29 cellular contexts compared by ENCODE assay signal in the genomic region with DNA sequence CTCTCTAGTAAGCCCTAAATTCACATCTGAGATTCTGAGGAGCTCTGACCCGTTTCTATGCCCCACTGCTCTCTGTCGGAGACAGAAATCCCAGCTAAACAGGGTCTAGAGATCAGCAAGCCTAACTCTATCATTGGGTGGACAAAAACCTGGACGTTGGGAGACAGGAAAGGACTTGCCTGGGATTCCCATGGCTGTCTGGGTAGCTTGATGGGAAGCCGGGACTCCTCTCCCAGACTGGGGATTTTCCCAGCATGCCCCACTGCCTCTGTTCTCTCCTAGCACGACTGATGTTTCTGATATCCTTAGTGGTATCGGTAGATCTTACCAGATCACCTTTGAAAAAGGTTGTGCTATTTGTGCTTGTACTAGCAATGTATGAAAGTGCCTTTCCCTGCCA. TPM values are rescaled to one million over a fixed set of nuclear protein-coding genes. Genes with fewer than 3 reads are reported as not detected.
A peak's percentile ranks its signal among the peaks of the same experiment; 100 is the strongest.
DNase-seq lines count a peak whose midpoint lies in the region; ATAC-seq, FAIRE-seq and TF ChIP-seq lines count a peak whose summit lies in the region.
"Had no signal": no experiment of that assay in that cellular context is flagged by ENCODE, and none has a peak within 500 bp of the region (broad histone marks: within the 10 kb centered on the region; RNA-seq: fewer than 3 reads in every experiment).

No MANE protein-coding gene starts in this region.

- H3K4me1 ChIP-seq in BLaER1: peaks cover 73% of the 10 kb centered on the region
- H3K4me1 ChIP-seq in GM12878 (ENCODE audit: control insufficient read depth, insufficient read depth, low read length): peaks cover 93% of the 10 kb centered on the region
- H3K4me1 ChIP-seq in vagina: no peaks in the 10 kb centered on the region
- H3K4me1 ChIP-seq in A673 (ENCODE audit: insufficient read depth, low read length, poor library complexity, severe bottlenecking): no peaks in the 10 kb centered on the region
- H3K4me1 ChIP-seq: HAP-1, SJSA1 had no signal

- H3K4me3 ChIP-seq in BLaER1 (no peak overlapping the region), GM12878 (no peak overlapping the region), vagina (no peak overlapping the region), A673 (ENCODE audit: low read depth, low read length, poor library complexity, severe bottlenecking) (no peak overlapping the region)
- H3K4me3 ChIP-seq: HAP-1, SJSA1 had no signal

- H3K27ac ChIP-seq in BLaER1 (no peak overlapping the region), GM12878 (ENCODE audit: control insufficient read depth, insufficient read depth) (peak overlapping the region; percentile 92), vagina (no peak overlapping the region), A673 (ENCODE audit: low read depth, low read length, poor library complexity, severe bottlenecking) (no peak overlapping the region), substantia nigra (ENCODE audit: low read depth, low read length, poor library complexity, severe bottlenecking) (no peak overlapping the region)
- H3K27ac ChIP-seq: SJSA1 had no signal

- TF ChIP-seq CTCF in GM12878 (IDR thresholded peaks at IDR 0.05 in 2 of 3, conservative IDR thresholded peaks at IDR 0.05 in 1 of 3; ENCODE audit: control insufficient read depth in 2 of 3, extremely low read depth in 1 of 3, insufficient read depth in 1 of 3, low read depth in 3 of 3, low read length in 3 of 3) (no peak), omental fat pad (IDR thresholded peaks at IDR 0.05) (no peak), vagina (IDR thresholded peaks at IDR 0.05) (no peak), A673 (conservative IDR thresholded peaks at IDR 0.05; ENCODE audit: low read depth, low read length) (no peak)

- BruUV-seq in GM12878 (replicated peaks; lab: Mats Ljungman, UMichigan) (no TSS peak), A673 (replicated peaks; lab: Mats Ljungman, UMichigan) (no TSS peak)

- DNase-seq in GM12878 (ENCODE audit: low read depth, low spot score): no peak
- DNase-seq in omental fat pad (ENCODE audit: low spot score): peak; percentile 12
- DNase-seq in vagina (ENCODE audit: extremely low spot score in 2 of 2): no peak
- DNase-seq in NCI-H446 treated with DMSO at 0.1 percent for 48 hours (lab: John Stamatoyannopoulos, UW): no peak
- no peak for DNase-seq in A673 (ENCODE audit: low spot score)
- no peak for DNase-seq in substantia nigra (lab: John Stamatoyannopoulos, UW)
- DNase-seq: AML-193; Calu3; DMS153; DND-41; GOT3; HFFc6; IMR-90; NCI-H1092; NCI-H1417 treated with DMSO at 0.1 percent for 48 hours; NCI-H1694 treated with DMSO at 0.1 percent for 48 hours; NCI-H2081; NCI-H345; NCI-H524; NCI-H748 treated with DMSO at 0.1 percent for 48 hours; NK-92 treated with Interleukin-12 subunit alpha and Interleukin-12 subunit beta, amount 100 ng/mL, for 24 hours; Right ventricle myocardium superior; RPMI8226; T-cell had no signal

- WGBS in GM12878 (ENCODE audit: insufficient coverage, insufficient replicate concordance, low lambda C conversion rate, missing lambda C conversion rate): 75% methylated on average over 6 of the region's 6 CpGs

- H3K79me2 ChIP-seq in GM12878 (ENCODE audit: control insufficient read depth, insufficient read depth, low read length): peaks cover 77% of the 10 kb centered on the region

- no peak overlapping the region for H2AFZ ChIP-seq in GM12878 (ENCODE audit: control insufficient read depth, low read depth, low read length)

- SMC1A ChIA-PET in GM12878 (lab: Charles Lee; ENCODE audit: uncharacterized antibody, unreplicated experiment): interaction anchor here (1.0 to 14.6 kb wide), 14 partner anchors 8 to 175 kb away, joined by 3 to 707 read pairs (median 4); a partner anchor contains a TSS

- no peak overlapping the region for H3K9ac ChIP-seq in BLaER1
- no peak overlapping the region for H3K9ac ChIP-seq in GM12878 (ENCODE audit: control insufficient read depth, insufficient read depth, low read length)

- peak overlapping the region in 2 of 3 donors; percentile 33 to 89 for H3K27ac Mint-ChIP-seq in IgD-negative memory B cell
- H3K27ac Mint-ChIP-seq: HFFc6, T-cell had no signal

- ATAC-seq in GM12878 (no peak), omental fat pad (ENCODE audit: low FRiP score) (no peak)
- ATAC-seq: T-cell had no signal

- CTCF ChIA-PET in GM12878 (lab: Yijun Ruan, JAX): interaction anchor here (0.8 to 8.6 kb wide), 10 partner anchors 8 to 99 kb away, joined by 3 to 94 read pairs (median 8); no protein-coding TSS in a partner anchor
- CTCF ChIA-PET in A673 (lab: Charles Lee): no interaction called here

- RAD21 ChIA-PET in GM12878 (lab: Charles Lee; ENCODE audit: unreplicated experiment): interaction anchor here (1.2 to 13.0 kb wide), 10 partner anchors 8 to 88 kb away, joined by 3 to 256 read pairs (median 62); a partner anchor contains a TSS

- peak overlapping the region in 3 of 4 donors; percentile 8 to 25 (median 10) for H3K4me3 Mint-ChIP-seq in IgD-negative memory B cell
- H3K4me3 Mint-ChIP-seq: HFFc6, T-cell had no signal

- no peak for TF ChIP-seq EP300 in GM12878 (IDR thresholded peaks at IDR 0.05; ENCODE audit: borderline replicate concordance in 1 of 2, control insufficient read depth in 1 of 2, low read depth in 2 of 2, low read length in 2 of 2)

- TF ChIP-seq POLR2A in GM12878 (IDR thresholded peaks at IDR 0.05; ENCODE audit: low read depth, low read length) (no peak), vagina (IDR thresholded peaks at IDR 0.05) (no peak)

- in situ Hi-C loops in GM12878 (cut with MboI): no loop called here

- H3K36me3 Mint-ChIP-seq in IgD-negative memory B cell: peaks cover 8% of the 10 kb centered on the region

- H3K27me3 ChIP-seq in BLaER1: no peaks in the 10 kb centered on the region
- no peaks in the 10 kb centered on the region for H3K27me3 ChIP-seq in GM12878 (replicated peaks in 1 of 2; ENCODE audit: control insufficient read depth in 2 of 2, insufficient read depth in 2 of 2, low read length in 1 of 2)
- no peaks in the 10 kb centered on the region for H3K27me3 ChIP-seq in vagina
- H3K27me3 ChIP-seq in A673 (replicated peaks; ENCODE audit: insufficient read depth, low read depth, low read length, poor library complexity): no peaks in the 10 kb centered on the region
- H3K27me3 ChIP-seq: SJSA1 had no signal

- no peak for TF ChIP-seq RAD21 in GM12878 (IDR thresholded peaks at IDR 0.05; ENCODE audit: insufficient read depth, low read depth, low read length)

- H3K27me3 Mint-ChIP-seq in IgD-negative memory B cell: peaks cover 2% of the 10 kb centered on the region
- H3K27me3 Mint-ChIP-seq: T-cell had no signal

- POLR2A ChIA-PET in GM12878 (lab: Charles Lee) (interaction anchor here (0.9 to 13.8 kb wide), 6 partner anchors 7 to 89 kb away, joined by 3 to 227 read pairs (median 92); a partner anchor contains a TSS), A673 (lab: Charles Lee; ENCODE audit: low non-redundant PET) (no interaction called here)

- H4K20me1 ChIP-seq in BLaER1 (no peaks in the 10 kb centered on the region), GM12878 (ENCODE audit: control insufficient read depth, insufficient read depth) (no peaks in the 10 kb centered on the region)

- intact Hi-C loops in GM12878 (cut with micrococcal nuclease; ENCODE audit: unreplicated experiment): no loop called here
- intact Hi-C loops in vagina (cut with DNase I): no loop called here
- intact Hi-C loops in A673 (cut with micrococcal nuclease; ENCODE audit: unreplicated experiment): no loop called here

- H3K4me2 ChIP-seq in BLaER1: peak overlapping the region; percentile 9; the same call in 1 of the 2 replicates
- no peak overlapping the region for H3K4me2 ChIP-seq in GM12878 (ENCODE audit: control insufficient read depth, insufficient read depth)

- no peaks in the 10 kb centered on the region for H3K9me3 Mint-ChIP-seq in IgD-negative memory B cell
- H3K9me3 Mint-ChIP-seq: HFFc6, T-cell had no signal

- H3K4me1 Mint-ChIP-seq in IgD-negative memory B cell: peaks cover 57 to 80% (median 73%) of the 10 kb centered on the region in 3 donors

- no peak for FAIRE-seq in GM12878 (lab: Jason Lieb, UNC)
- FAIRE-seq: A204.1 had no signal

- H3K9me3 ChIP-seq in BLaER1 (no peaks in the 10 kb centered on the region), GM12878 (replicated peaks; ENCODE audit: control insufficient read depth, insufficient read depth, low read length) (no peaks in the 10 kb centered on the region), vagina (no peaks in the 10 kb centered on the region), A673 (ENCODE audit: low read depth, low read length, poor library complexity, severe bottlenecking) (peaks cover 9% of the 10 kb centered on the region)
- H3K9me3 ChIP-seq: SJSA1 had no signal

- H3K36me3 ChIP-seq in BLaER1: peaks cover 36% of the 10 kb centered on the region; the same call in 1 of the 2 replicates
- H3K36me3 ChIP-seq in GM12878 (ENCODE audit: control insufficient read depth in 2 of 2, insufficient read depth in 2 of 2, low read length in 1 of 2): peaks cover 14 to 17% of the 10 kb centered on the region in 2 experiments
- no peaks in the 10 kb centered on the region for H3K36me3 ChIP-seq in vagina
- H3K36me3 ChIP-seq in A673 (ENCODE audit: insufficient read depth, low read length, poor library complexity, severe bottlenecking): no peaks in the 10 kb centered on the region
- H3K36me3 ChIP-seq: SJSA1 had no signal

RNA-seq across cellular contexts. Expression of a gene that starts 22.9 kb away (rescaled TPM):
- polyA plus RNA-seq in IgD-negative memory B cell (126 TPM), GM12878 (2011; rRNA removed) (78.9 and 80.1 TPM in 2 replicates), GM12878 (2014; fragmentation: Illumina TruSeq; extraction: Trizol) (87.9 and 101 TPM in 2 replicates), GM12878 (2014; fragmentation: Nextera tagmentation; extraction: Ambion mirVana) (10 to 100 TPM; 93.4 to 99.7 TPM), GM12878 (2014; rRNA removed) (138 and 147 TPM in 2 replicates), GM12878 (2016; fragmentation: Nextera tagmentation; extraction: Ambion mirVana) (100 to 1,000 TPM; 150 to 156 TPM)
- 632 and 708 TPM in 2 replicates for total RNA-seq in GM12878 (2013; cell fraction: nucleolus; rRNA removed)
- total RNA-seq in GM12878 (2014; rRNA removed) (113 and 123 TPM in 2 replicates), GM12878 (2014; rRNA removed; fragmentation: Illumina TruSeq; extraction: Trizol) (80.6 and 83.3 TPM in 2 replicates), GM12878 (2021) (125 and 130 TPM in 2 replicates), omental fat pad (10 to 100 TPM; 47.4 to 93.6 (median 65.4) TPM), vagina (57.5 TPM), A673 (2021) (16.0 and 18.5 TPM in 2 replicates)
- polyA plus RNA-seq in GM12878 (2011; ENCODE audit: low read depth): 128 TPM
- 109 and 115 TPM in 2 replicates for polyA plus RNA-seq in GM12878 (2011; cell fraction: cytosol; rRNA removed)
- polyA plus RNA-seq in GM12878 (2011; cell fraction: nucleus; rRNA removed): 359 and 389 TPM in 2 replicates
- polyA plus RNA-seq in GM12878 (2012): 121 and 164 TPM in 2 replicates
- polyA minus RNA-seq in GM12878 (2011; rRNA and poly(A)+ RNA removed): 84.5 and 84.7 TPM in 2 replicates
- polyA minus RNA-seq in GM12878 (2011; cell fraction: cytosol; rRNA and poly(A)+ RNA removed): 15.5 and 16.8 TPM in 2 replicates
- 118 and 156 TPM in 2 replicates for polyA minus RNA-seq in GM12878 (2011; cell fraction: nucleus; rRNA and poly(A)+ RNA removed)
